8 cellular contexts compared by ENCODE assay signal in genomic region chr16:1923299-1924034, GRCh38. TPM values are rescaled to one million over a fixed set of nuclear protein-coding genes. Genes with fewer than 3 reads are reported as not detected.
A peak's percentile ranks its signal among the peaks of the same experiment; 100 is the strongest.
DNase-seq lines count a peak whose midpoint lies in the region; ATAC-seq lines count a peak whose summit lies in the region.

No MANE protein-coding gene starts in this region.

- peak overlapping the region; percentile 38; the same call in 1 of the 2 replicates for H3K4me3 ChIP-seq in HUES48 (ENCODE audit: low read depth, low read length)
- no peak overlapping the region for H3K4me3 ChIP-seq in mesenchymal stem cell (ENCODE audit: insufficient read depth in 1 of 2, low read depth in 1 of 2, low read length in 2 of 2)

- H2BK15ac ChIP-seq in mesenchymal stem cell (ENCODE audit: low read depth, poor library complexity, severe bottlenecking), result no peak overlapping the region

- no peak overlapping the region for H3K9ac ChIP-seq in HUES48 (ENCODE audit: low read depth, low read length)
- no peak overlapping the region for H3K9ac ChIP-seq in mesenchymal stem cell (ENCODE audit: low read length)

- H2BK120ac ChIP-seq in mesenchymal stem cell (ENCODE audit: low read depth, low read length), result no peak overlapping the region

- no peaks in the 10 kb centered on the region for H3K79me1 ChIP-seq in mesenchymal stem cell (replicated peaks; ENCODE audit: low read length, poor library complexity, severe bottlenecking)

- WGBS in mesenchymal stem cell, result 17% methylated on average over 21 of the region's 24 CpGs

- H3K27ac ChIP-seq in HUES48 (ENCODE audit: low read depth, low read length) (no peak overlapping the region), mesenchymal stem cell (ENCODE audit: low read length, poor library complexity, severe bottlenecking) (no peak overlapping the region)

- peak overlapping the region; percentile 21 for H2AFZ ChIP-seq in mesenchymal stem cell (ENCODE audit: low read depth, low read length)

- peak overlapping the region; percentile 55 for H4K8ac ChIP-seq in mesenchymal stem cell (ENCODE audit: low read length)

- H3K4me2 ChIP-seq in mesenchymal stem cell (ENCODE audit: low read length, poor library complexity, severe bottlenecking), result no peak overlapping the region

- no peaks in the 10 kb centered on the region for H3K9me3 ChIP-seq in HUES48 (ENCODE audit: control insufficient read depth, insufficient read depth, low read length)
- no peaks in the 10 kb centered on the region for H3K9me3 ChIP-seq in mesenchymal stem cell (ENCODE audit: control insufficient read depth, low read length)

- no peak overlapping the region for H2AK5ac ChIP-seq in mesenchymal stem cell (ENCODE audit: low read length, severe bottlenecking)

- H2BK12ac ChIP-seq in mesenchymal stem cell (ENCODE audit: low read length in 2 of 2), result peak overlapping the region in 1 of 2 experiments; percentile 6

- H3K27me3 ChIP-seq in HUES48 (ENCODE audit: control insufficient read depth, insufficient read depth, low read length) (peaks cover 60% of the 10 kb centered on the region), mesenchymal stem cell (ENCODE audit: control insufficient read depth in 1 of 2, insufficient read depth in 1 of 2, low read length in 2 of 2) (peaks cover 56 to 61% of the 10 kb centered on the region in 2 experiments)

- DNase-seq in COLO668 (lab: John Stamatoyannopoulos, UW; ENCODE audit: unreplicated experiment) (peak; percentile 47), astrocyte of the hippocampus (ENCODE audit: low read depth, low spot score) (peak; percentile 67), mesenchymal stem cell (peak; percentile 62)
- no peak for DNase-seq in activated naive CD4-positive, alpha-beta T cell (lab: John Stamatoyannopoulos, UW)

- no peak overlapping the region for H3K14ac ChIP-seq in mesenchymal stem cell (ENCODE audit: low read length in 2 of 2)

- H3K4ac ChIP-seq in mesenchymal stem cell (ENCODE audit: low read depth in 1 of 2, low read length in 2 of 2), result peak overlapping the region in 1 of 2 experiments; percentile 11

- no peaks in the 10 kb centered on the region for H3K4me1 ChIP-seq in HUES48 (ENCODE audit: control insufficient read depth, insufficient read depth, low read length)
- H3K4me1 ChIP-seq in mesenchymal stem cell (ENCODE audit: control insufficient read depth, insufficient read depth, low read depth, low read length), result peaks cover 18% of the 10 kb centered on the region

- H2BK5ac ChIP-seq in mesenchymal stem cell (ENCODE audit: low read depth, low read length, poor library complexity, severe bottlenecking), result no peak overlapping the region

- H3K23ac ChIP-seq in mesenchymal stem cell (ENCODE audit: low read length in 2 of 2), result no peak overlapping the region

- H3K36me3 ChIP-seq in HUES48 (ENCODE audit: control insufficient read depth, insufficient read depth, low read length) (no peaks in the 10 kb centered on the region), mesenchymal stem cell (ENCODE audit: control insufficient read depth in 1 of 2, insufficient read depth in 2 of 2, low read depth in 1 of 2, low read length in 2 of 2) (no peaks in the 10 kb centered on the region)

- H3K18ac ChIP-seq in mesenchymal stem cell (ENCODE audit: low read depth in 1 of 2, low read length in 2 of 2), result peak overlapping the region in 1 of 2 experiments; percentile 49

- no peak for ATAC-seq in HG03378 (IDR thresholded peaks at IDR 0.05; ENCODE audit: unreplicated experiment)
- ATAC-seq in GM21619 (IDR thresholded peaks at IDR 0.05; ENCODE audit: unreplicated experiment), result no peak
- no peak for ATAC-seq in HG03565 (IDR thresholded peaks at IDR 0.05; ENCODE audit: unreplicated experiment)

- H4K91ac ChIP-seq in mesenchymal stem cell (ENCODE audit: low read length), result no peak overlapping the region

RNA-seq across cellular contexts. Expression of gene HS3ST6, which starts 5.3 kb away (rescaled TPM):
- polyA plus RNA-seq in mesenchymal stem cell (2013, experiment 1 of 2), result not detected
- not detected for polyA plus RNA-seq in mesenchymal stem cell (2013, experiment 2 of 2)

RNA-seq across cellular contexts. Expression of gene MSRB1, which starts 19.5 kb away (rescaled TPM):
- polyA plus RNA-seq in mesenchymal stem cell (2013, experiment 1 of 2), result 21.0 TPM
- 19.0 TPM for polyA plus RNA-seq in mesenchymal stem cell (2013, experiment 2 of 2)

RNA-seq across cellular contexts. Expression of gene RPL3L, which starts 31.0 kb away (rescaled TPM):
- polyA plus RNA-seq in mesenchymal stem cell (2013, experiment 1 of 2), result not detected
- not detected for polyA plus RNA-seq in mesenchymal stem cell (2013, experiment 2 of 2)

RNA-seq across cellular contexts. Expression of gene NDUFB10, which starts 35.9 kb away (rescaled TPM):
- polyA plus RNA-seq in mesenchymal stem cell (2013, experiment 1 of 2), result 173 TPM
- 165 TPM for polyA plus RNA-seq in mesenchymal stem cell (2013, experiment 2 of 2)

RNA-seq across cellular contexts. Expression of gene RPS2, which starts 41.2 kb away (rescaled TPM):
- polyA plus RNA-seq in mesenchymal stem cell (2013, experiment 1 of 2), result 4,366 TPM
- polyA plus RNA-seq in mesenchymal stem cell (2013, experiment 2 of 2), result 4,394 TPM

Comparison
In these comparisons a context has a peak if more than half of its experiments do, and no peak if none do; other contexts are left out.
1. DNase-seq: peak in COLO668 (single experiment), astrocyte of the hippocampus (single experiment) and mesenchymal stem cell (single experiment); none in activated naive CD4-positive, alpha-beta T cell (0 of 4).